ENCODE assay signal across 28 cellular contexts in genomic region chr9:81141952-81142351, GRCh38.
"Had no signal": no experiment of that assay in that cellular context is flagged by ENCODE, and none has a peak within 500 bp of the region (broad histone marks: within the 10 kb centered on the region; RNA-seq: fewer than 3 reads in every experiment).

No MANE protein-coding gene starts in this region.

- H3K9me3 ChIP-seq: adrenal gland, breast epithelium, Peyer's patch, SJCRH30 had no signal

- H3K9me3 Mint-ChIP-seq: activated naive CD8-positive, alpha-beta T cell treated with anti-CD3 and anti-CD28 coated beads, Interleukin-2, amount 10 ng/mL, durations not matched to agents 7 days and 5 days had no signal

- H3K4me3 Mint-ChIP-seq: activated CD8-positive, alpha-beta T cell treated with anti-CD3 and anti-CD28 coated beads, Interleukin-2, amount 10 ng/mL, durations not matched to agents 7 days and 5 days; activated naive CD8-positive, alpha-beta T cell treated with anti-CD3 and anti-CD28 coated beads, Interleukin-2, amount 10 ng/mL, durations not matched to agents 7 days and 5 days; WTC11 had no signal

- DNase-seq: activated CD4-positive, alpha-beta T cell treated with anti-CD3 and anti-CD28 coated beads for 48 hours; activated CD4-positive, alpha-beta T cell treated with anti-CD3 and anti-CD28 coated beads, Interleukin-2, amount 50 U/mL, for 4 hours; activated CD4-positive, CD25-positive, alpha-beta regulatory T cell treated with anti-CD3 and anti-CD28 coated beads, Interleukin-2, amount 50 U/mL, for 72 hours; activated CD8-positive, alpha-beta memory T cell treated with anti-CD3 and anti-CD28 coated beads, Interleukin-2, amount 50 U/mL, for 48 hours; activated CD8-positive, alpha-beta T cell treated with anti-CD3 and anti-CD28 coated beads, Interleukin-2, amount 10 ng/mL, durations not matched to agents 7 days and 5 days; activated naive CD4-positive, alpha-beta T cell treated with anti-CD3 and anti-CD28 coated beads, Interleukin-2, amount 50 U/mL, for 16 hours; activated naive CD8-positive, alpha-beta T cell treated with anti-CD3 and anti-CD28 coated beads, Interleukin-2, amount 10 ng/mL, durations not matched to agents 7 days and 5 days; activated T-cell treated with anti-CD3 and anti-CD28 coated beads, Interleukin-2, amount 50 U/mL, for 1 hour; adrenal gland; aorta; caudate nucleus; Kasumi-1; KBM-7; NCI-H1694; NCI-H2029; NCI-H2107; NCI-H2227 treated with DMSO at 0.1 percent for 48 hours; NCI-H446 treated with DMSO at 0.1 percent for 48 hours; NCI-H524 treated with DMSO at 0.1 percent for 48 hours; NCI-H748 treated with DMSO at 0.1 percent for 48 hours; Peyer's patch; Right ventricle myocardium superior; SJCRH30; SW 1271 had no signal

- H3K4me1 Mint-ChIP-seq: activated naive CD8-positive, alpha-beta T cell treated with anti-CD3 and anti-CD28 coated beads, Interleukin-2, amount 10 ng/mL, durations not matched to agents 7 days and 5 days had no signal

- H3K27me3 ChIP-seq: adrenal gland, breast epithelium, Peyer's patch, SJCRH30 had no signal

- H3K27ac Mint-ChIP-seq: activated CD8-positive, alpha-beta T cell treated with anti-CD3 and anti-CD28 coated beads, Interleukin-2, amount 10 ng/mL, durations not matched to agents 7 days and 5 days; activated naive CD8-positive, alpha-beta T cell treated with anti-CD3 and anti-CD28 coated beads, Interleukin-2, amount 10 ng/mL, durations not matched to agents 7 days and 5 days; WTC11 had no signal

- H3K36me3 ChIP-seq: adrenal gland, breast epithelium, Peyer's patch, SJCRH30 had no signal

- H3K27ac ChIP-seq: adrenal gland, breast epithelium, Peyer's patch, RWPE1, SJCRH30 had no signal

- H3K4me3 ChIP-seq: adrenal gland, breast epithelium, Peyer's patch, SJCRH30 had no signal

- ATAC-seq: activated CD8-positive, alpha-beta T cell treated with anti-CD3 and anti-CD28 coated beads, Interleukin-2, amount 10 ng/mL, durations not matched to agents 7 days and 5 days; SK-N-SH treated with all-trans-retinoic acid at 6 μM for 48 hours; WTC11 had no signal
